1 cellular context compared by ENCODE assay signal in the genomic region with DNA sequence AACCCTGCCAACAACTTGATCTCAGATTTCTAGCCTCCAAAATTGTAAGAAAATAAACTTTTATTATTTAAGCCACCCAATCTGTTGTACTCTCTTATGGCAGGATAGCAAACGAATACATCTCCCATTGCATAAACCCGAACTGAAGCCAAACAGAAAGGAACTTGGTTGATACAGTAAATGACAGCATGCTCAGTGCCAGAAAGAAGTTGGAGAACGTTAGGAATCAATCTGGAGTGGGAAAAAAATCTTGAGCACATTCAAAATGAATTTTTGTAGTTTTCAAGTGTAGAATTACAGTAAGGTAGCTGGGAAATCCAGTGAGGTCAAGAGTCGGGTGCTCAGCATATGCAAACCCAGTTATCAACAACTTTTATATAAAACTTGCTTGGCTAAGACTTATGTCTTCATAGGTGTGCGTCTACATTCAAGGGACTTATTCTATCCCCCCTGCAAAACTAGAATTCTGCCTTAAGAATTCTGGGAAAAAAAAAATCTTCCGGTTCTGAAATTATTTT.
TF ChIP-seq lines count a peak whose summit lies in the region.

No MANE protein-coding gene starts in this region.

TF ChIP-seq in GM23338, 12 proteins besides CTCF, POLR2A, EP300 and RAD21:
- TF ChIP-seq, protein P1, sequence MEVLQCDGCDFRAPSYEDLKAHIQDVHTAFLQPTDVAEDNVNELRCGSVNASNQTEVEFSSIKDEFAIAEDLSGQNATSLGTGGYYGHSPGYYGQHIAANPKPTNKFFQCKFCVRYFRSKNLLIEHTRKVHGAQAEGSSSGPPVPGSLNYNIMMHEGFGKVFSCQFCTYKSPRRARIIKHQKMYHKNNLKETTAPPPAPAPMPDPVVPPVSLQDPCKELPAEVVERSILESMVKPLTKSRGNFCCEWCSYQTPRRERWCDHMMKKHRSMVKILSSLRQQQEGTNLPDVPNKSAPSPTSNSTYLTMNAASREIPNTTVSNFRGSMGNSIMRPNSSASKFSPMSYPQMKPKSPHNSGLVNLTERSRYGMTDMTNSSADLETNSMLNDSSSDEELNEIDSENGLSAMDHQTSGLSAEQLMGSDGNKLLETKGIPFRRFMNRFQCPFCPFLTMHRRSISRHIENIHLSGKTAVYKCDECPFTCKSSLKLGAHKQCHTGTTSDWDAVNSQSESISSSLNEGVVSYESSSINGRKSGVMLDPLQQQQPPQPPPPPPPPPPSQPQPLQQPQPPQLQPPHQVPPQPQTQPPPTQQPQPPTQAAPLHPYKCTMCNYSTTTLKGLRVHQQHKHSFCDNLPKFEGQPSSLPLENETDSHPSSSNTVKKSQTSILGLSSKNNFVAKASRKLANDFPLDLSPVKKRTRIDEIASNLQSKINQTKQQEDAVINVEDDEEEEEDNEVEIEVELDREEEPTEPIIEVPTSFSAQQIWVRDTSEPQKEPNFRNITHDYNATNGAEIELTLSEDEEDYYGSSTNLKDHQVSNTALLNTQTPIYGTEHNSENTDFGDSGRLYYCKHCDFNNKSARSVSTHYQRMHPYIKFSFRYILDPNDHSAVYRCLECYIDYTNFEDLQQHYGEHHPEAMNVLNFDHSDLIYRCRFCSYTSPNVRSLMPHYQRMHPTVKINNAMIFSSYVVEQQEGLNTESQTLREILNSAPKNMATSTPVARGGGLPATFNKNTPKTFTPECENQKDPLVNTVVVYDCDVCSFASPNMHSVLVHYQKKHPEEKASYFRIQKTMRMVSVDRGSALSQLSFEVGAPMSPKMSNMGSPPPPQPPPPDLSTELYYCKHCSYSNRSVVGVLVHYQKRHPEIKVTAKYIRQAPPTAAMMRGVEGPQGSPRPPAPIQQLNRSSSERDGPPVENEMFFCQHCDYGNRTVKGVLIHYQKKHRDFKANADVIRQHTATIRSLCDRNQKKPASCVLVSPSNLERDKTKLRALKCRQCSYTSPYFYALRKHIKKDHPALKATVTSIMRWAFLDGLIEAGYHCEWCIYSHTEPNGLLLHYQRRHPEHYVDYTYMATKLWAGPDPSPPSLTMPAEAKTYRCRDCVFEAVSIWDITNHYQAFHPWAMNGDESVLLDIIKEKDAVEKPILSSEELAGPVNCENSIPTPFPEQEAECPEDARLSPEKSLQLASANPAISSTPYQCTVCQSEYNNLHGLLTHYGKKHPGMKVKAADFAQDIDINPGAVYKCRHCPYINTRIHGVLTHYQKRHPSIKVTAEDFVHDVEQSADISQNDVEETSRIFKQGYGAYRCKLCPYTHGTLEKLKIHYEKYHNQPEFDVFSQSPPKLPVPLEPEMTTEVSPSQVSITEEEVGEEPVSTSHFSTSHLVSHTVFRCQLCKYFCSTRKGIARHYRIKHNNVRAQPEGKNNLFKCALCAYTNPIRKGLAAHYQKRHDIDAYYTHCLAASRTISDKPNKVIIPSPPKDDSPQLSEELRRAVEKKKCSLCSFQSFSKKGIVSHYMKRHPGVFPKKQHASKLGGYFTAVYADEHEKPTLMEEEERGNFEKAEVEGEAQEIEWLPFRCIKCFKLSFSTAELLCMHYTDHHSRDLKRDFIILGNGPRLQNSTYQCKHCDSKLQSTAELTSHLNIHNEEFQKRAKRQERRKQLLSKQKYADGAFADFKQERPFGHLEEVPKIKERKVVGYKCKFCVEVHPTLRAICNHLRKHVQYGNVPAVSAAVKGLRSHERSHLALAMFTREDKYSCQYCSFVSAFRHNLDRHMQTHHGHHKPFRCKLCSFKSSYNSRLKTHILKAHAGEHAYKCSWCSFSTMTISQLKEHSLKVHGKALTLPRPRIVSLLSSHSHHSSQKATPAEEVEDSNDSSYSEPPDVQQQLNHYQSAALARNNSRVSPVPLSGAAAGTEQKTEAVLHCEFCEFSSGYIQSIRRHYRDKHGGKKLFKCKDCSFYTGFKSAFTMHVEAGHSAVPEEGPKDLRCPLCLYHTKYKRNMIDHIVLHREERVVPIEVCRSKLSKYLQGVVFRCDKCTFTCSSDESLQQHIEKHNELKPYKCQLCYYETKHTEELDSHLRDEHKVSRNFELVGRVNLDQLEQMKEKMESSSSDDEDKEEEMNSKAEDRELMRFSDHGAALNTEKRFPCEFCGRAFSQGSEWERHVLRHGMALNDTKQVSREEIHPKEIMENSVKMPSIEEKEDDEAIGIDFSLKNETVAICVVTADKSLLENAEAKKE (CRISPR knock-in tag; IDR thresholded peaks at IDR 0.05) = no peak
- no peak for TF ChIP-seq EZH2phosphoT487 (IDR thresholded peaks at IDR 0.05; ENCODE audit: unreplicated experiment)
- no peak for TF ChIP-seq JUNB (IDR thresholded peaks at IDR 0.05; ENCODE audit: unreplicated experiment)
- TF ChIP-seq NANOG (IDR thresholded peaks at IDR 0.05; ENCODE audit: borderline replicate concordance) = no peak
- TF ChIP-seq ZNF331 (CRISPR knock-in tag; IDR thresholded peaks at IDR 0.05; ENCODE audit: low read depth) = no peak
- TF ChIP-seq EZH2 (IDR thresholded peaks at IDR 0.05; ENCODE audit: low read depth, unreplicated experiment) = no peak
- TF ChIP-seq, protein P2, sequence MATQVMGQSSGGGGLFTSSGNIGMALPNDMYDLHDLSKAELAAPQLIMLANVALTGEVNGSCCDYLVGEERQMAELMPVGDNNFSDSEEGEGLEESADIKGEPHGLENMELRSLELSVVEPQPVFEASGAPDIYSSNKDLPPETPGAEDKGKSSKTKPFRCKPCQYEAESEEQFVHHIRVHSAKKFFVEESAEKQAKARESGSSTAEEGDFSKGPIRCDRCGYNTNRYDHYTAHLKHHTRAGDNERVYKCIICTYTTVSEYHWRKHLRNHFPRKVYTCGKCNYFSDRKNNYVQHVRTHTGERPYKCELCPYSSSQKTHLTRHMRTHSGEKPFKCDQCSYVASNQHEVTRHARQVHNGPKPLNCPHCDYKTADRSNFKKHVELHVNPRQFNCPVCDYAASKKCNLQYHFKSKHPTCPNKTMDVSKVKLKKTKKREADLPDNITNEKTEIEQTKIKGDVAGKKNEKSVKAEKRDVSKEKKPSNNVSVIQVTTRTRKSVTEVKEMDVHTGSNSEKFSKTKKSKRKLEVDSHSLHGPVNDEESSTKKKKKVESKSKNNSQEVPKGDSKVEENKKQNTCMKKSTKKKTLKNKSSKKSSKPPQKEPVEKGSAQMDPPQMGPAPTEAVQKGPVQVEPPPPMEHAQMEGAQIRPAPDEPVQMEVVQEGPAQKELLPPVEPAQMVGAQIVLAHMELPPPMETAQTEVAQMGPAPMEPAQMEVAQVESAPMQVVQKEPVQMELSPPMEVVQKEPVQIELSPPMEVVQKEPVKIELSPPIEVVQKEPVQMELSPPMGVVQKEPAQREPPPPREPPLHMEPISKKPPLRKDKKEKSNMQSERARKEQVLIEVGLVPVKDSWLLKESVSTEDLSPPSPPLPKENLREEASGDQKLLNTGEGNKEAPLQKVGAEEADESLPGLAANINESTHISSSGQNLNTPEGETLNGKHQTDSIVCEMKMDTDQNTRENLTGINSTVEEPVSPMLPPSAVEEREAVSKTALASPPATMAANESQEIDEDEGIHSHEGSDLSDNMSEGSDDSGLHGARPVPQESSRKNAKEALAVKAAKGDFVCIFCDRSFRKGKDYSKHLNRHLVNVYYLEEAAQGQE (IDR thresholded peaks at IDR 0.05; ENCODE audit: unreplicated experiment) = no peak
- TF ChIP-seq, protein P3, sequence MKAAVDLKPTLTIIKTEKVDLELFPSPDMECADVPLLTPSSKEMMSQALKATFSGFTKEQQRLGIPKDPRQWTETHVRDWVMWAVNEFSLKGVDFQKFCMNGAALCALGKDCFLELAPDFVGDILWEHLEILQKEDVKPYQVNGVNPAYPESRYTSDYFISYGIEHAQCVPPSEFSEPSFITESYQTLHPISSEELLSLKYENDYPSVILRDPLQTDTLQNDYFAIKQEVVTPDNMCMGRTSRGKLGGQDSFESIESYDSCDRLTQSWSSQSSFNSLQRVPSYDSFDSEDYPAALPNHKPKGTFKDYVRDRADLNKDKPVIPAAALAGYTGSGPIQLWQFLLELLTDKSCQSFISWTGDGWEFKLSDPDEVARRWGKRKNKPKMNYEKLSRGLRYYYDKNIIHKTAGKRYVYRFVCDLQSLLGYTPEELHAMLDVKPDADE (IDR thresholded peaks at IDR 0.05) = no peak
- TF ChIP-seq POLR2AphosphoS5 (IDR thresholded peaks at IDR 0.05; ENCODE audit: low read depth) = no peak
- TF ChIP-seq CREB1 (CRISPR knock-in tag; IDR thresholded peaks at IDR 0.05; ENCODE audit: low read depth) = no peak
- TF ChIP-seq STAT1 (IDR thresholded peaks at IDR 0.05; ENCODE audit: unreplicated experiment) = no peak
- TF ChIP-seq ZNF114 (CRISPR knock-in tag; IDR thresholded peaks at IDR 0.05) = no peak
